19 cellular contexts compared by ENCODE assay signal in the genomic region with DNA sequence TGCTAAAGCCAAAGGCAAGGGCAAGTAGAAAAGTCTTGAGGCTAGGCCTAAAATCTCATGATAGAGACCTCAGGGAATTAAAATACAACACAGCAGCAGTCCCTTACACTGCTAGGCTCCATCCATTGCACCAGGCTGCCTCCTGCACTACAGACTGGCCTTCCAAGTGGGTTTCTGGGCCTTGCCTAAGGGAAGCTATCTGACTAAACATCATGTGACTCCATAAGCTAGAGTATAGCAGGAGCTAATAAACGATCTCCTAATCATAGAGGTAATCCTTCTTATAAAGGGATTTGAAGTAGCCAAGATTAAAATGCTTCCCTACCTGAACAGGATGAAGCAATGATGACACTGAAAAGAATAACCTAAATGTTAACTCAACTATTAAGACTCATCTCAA.
DNase-seq lines count a peak whose midpoint lies in the region; FAIRE-seq and TF ChIP-seq lines count a peak whose summit lies in the region.
"Had no signal": no experiment of that assay in that cellular context is flagged by ENCODE, and none has a peak within 500 bp of the region (broad histone marks: within the 10 kb centered on the region; RNA-seq: fewer than 3 reads in every experiment).

No MANE protein-coding gene starts in this region.

- H3K4me3 ChIP-seq in esophagus squamous epithelium (no peak overlapping the region), SK-N-SH (ENCODE audit: low read depth in 2 of 2, low read length in 1 of 2) (no peak overlapping the region)
- H3K4me3 ChIP-seq: uterus had no signal

- peaks cover 12% of the 10 kb centered on the region for H3K4me1 Mint-ChIP-seq in nephron progenitor cell
- H3K4me1 Mint-ChIP-seq: memory B cell; stimulated activated memory B cell treated with anti-CD40 and anti-IgM and Interleukin-4, amounts not matched to agents 10 μg/mL and 1 μg/mL and 100 μg/mL, for 72 hours had no signal

- intact Hi-C loops in esophagus squamous epithelium (cut with DNase I), result no loop called here

- DNase-seq in D721Med (ENCODE audit: insufficient read length, low spot score), result peak; percentile 63
- DNase-seq in RPMI7951 (ENCODE audit: low read depth), result peak; percentile 21
- no peak for DNase-seq in nephron progenitor cell
- DNase-seq in activated gamma-delta T cell treated with Interleukin-2 at 50 U/mL for 16 hours, result no peak
- DNase-seq in activated CD4-positive, CD25-positive, alpha-beta regulatory T cell treated with anti-CD3 and anti-CD28 coated beads, Interleukin-2, amount 50 U/mL, for 72 hours, result no peak
- no peak for DNase-seq in esophagus squamous epithelium (lab: John Stamatoyannopoulos, UW)
- no peak for DNase-seq in SK-N-SH
- DNase-seq: activated CD4-positive, alpha-beta T cell treated with anti-CD3 and anti-CD28 coated beads for 48 hours; activated T-cell treated with anti-CD3 and anti-CD28 coated beads, Interleukin-2, amount 50 U/mL, for 1 hour; DMS79 treated with DMSO at 0.1 percent for 48 hours; KBM-7; NCI-H1092 treated with DMSO at 0.1 percent for 48 hours; T-helper 9 cell; uterus had no signal

- H3K79me2 ChIP-seq in SK-N-SH (ENCODE audit: insufficient read depth), result 0 out of 2 replicates have a peak, but pooled peaks cover 8% of the 10 kb centered on the region

- 55 to 57% methylated on average over 1 of the region's 1 CpG for WGBS in esophagus squamous epithelium, 2 donors
- 55% methylated on average over 1 of the region's 1 CpG for WGBS in SK-N-SH (ENCODE audit: low lambda C conversion rate)

- CTCF ChIA-PET in SK-N-SH (lab: Yijun Ruan, JAX), result interaction anchor here (0.6 to 1.1 kb wide), 2 partner anchors 46 to 302 kb away, joined by 3 to 4 read pairs; no protein-coding TSS in a partner anchor

- no peaks in the 10 kb centered on the region for H3K27me3 Mint-ChIP-seq in nephron progenitor cell (ENCODE audit: low read depth, poor library complexity)
- H3K27me3 Mint-ChIP-seq: memory B cell; stimulated activated memory B cell treated with anti-CD40 and anti-IgM and Interleukin-4, amounts not matched to agents 10 μg/mL and 1 μg/mL and 100 μg/mL, for 72 hours had no signal

- H3K9me3 Mint-ChIP-seq in nephron progenitor cell, result no peaks in the 10 kb centered on the region
- H3K9me3 Mint-ChIP-seq: stimulated activated memory B cell treated with anti-CD40 and anti-IgM and Interleukin-4, amounts not matched to agents 10 μg/mL and 1 μg/mL and 100 μg/mL, for 72 hours had no signal

- no peak for TF ChIP-seq CTCF in D721Med (IDR thresholded peaks at IDR 0.05; ENCODE audit: insufficient read depth, missing control alignments)
- TF ChIP-seq CTCF in nephron progenitor cell (IDR thresholded peaks at IDR 0.05), result no peak
- no peak for TF ChIP-seq CTCF in esophagus squamous epithelium (IDR thresholded peaks at IDR 0.05)
- TF ChIP-seq CTCF in SK-N-SH (IDR thresholded peaks at IDR 0.05), result no peak

- H3K9me3 ChIP-seq in esophagus squamous epithelium, result no peaks in the 10 kb centered on the region
- no peaks in the 10 kb centered on the region for H3K9me3 ChIP-seq in SK-N-SH
- H3K9me3 ChIP-seq: BE2C, uterus had no signal

- H3K4me3 Mint-ChIP-seq in nephron progenitor cell, result no peak overlapping the region
- H3K4me3 Mint-ChIP-seq: memory B cell; stimulated activated memory B cell treated with anti-CD40 and anti-IgM and Interleukin-4, amounts not matched to agents 10 μg/mL and 1 μg/mL and 100 μg/mL, for 72 hours had no signal

- H3K27me3 ChIP-seq in esophagus squamous epithelium (no peaks in the 10 kb centered on the region), SK-N-SH (ENCODE audit: insufficient read depth) (no peaks in the 10 kb centered on the region)
- H3K27me3 ChIP-seq: BE2C, uterus had no signal

- POLR2A ChIA-PET in SK-N-SH (lab: Yijun Ruan, JAX), result no interaction called here

- no peak for TF ChIP-seq POLR2A in esophagus squamous epithelium (IDR thresholded peaks at IDR 0.05)

- H3K4me1 ChIP-seq in esophagus squamous epithelium (peaks cover 0 to 16% (median 0%) of the 10 kb centered on the region in 3 donors), SK-N-SH (ENCODE audit: control insufficient read depth in 1 of 2, insufficient read depth in 2 of 2, low read depth in 1 of 2, low read length in 1 of 2) (no peaks in the 10 kb centered on the region; a peak in 1 of 4 replicates)
- H3K4me1 ChIP-seq: BE2C, uterus had no signal

- H3K36me3 ChIP-seq in esophagus squamous epithelium (peaks cover 7 to 97% (median 18%) of the 10 kb centered on the region in 3 donors), SK-N-SH (replicated peaks in 1 of 2; ENCODE audit: control insufficient read depth in 1 of 2, insufficient read depth in 2 of 2, low read length in 1 of 2) (peaks cover 62 to 66% of the 10 kb centered on the region in 2 experiments)
- H3K36me3 ChIP-seq: uterus had no signal

- H3K27ac ChIP-seq in cingulate gyrus (ENCODE audit: low read depth, low read length) (peak overlapping the region; percentile 89), esophagus squamous epithelium (no peak overlapping the region), SK-N-SH (ENCODE audit: low read depth in 2 of 2, low read length in 1 of 2) (no peak overlapping the region)
- H3K27ac ChIP-seq: uterus had no signal

- no peaks in the 10 kb centered on the region for H3K9me2 ChIP-seq in SK-N-SH

- no peak for TF ChIP-seq EP300 in SK-N-SH (IDR thresholded peaks at IDR 0.05; ENCODE audit: borderline replicate concordance in 1 of 2, low read depth in 1 of 2, low read length in 1 of 2)

- no peak for TF ChIP-seq RAD21 in SK-N-SH (IDR thresholded peaks at IDR 0.05; ENCODE audit: low read length)

- H3K27ac Mint-ChIP-seq in nephron progenitor cell, result peak overlapping the region; percentile 34
- H3K27ac Mint-ChIP-seq: memory B cell; stimulated activated memory B cell treated with anti-CD40 and anti-IgM and Interleukin-4, amounts not matched to agents 10 μg/mL and 1 μg/mL and 100 μg/mL, for 72 hours had no signal

- H3K9ac ChIP-seq in SK-N-SH, result no peak overlapping the region

- no peaks in the 10 kb centered on the region for H3F3A ChIP-seq in SK-N-SH (replicated peaks; ENCODE audit: insufficient read depth)

- peaks cover 61% of the 10 kb centered on the region for H3K36me3 Mint-ChIP-seq in nephron progenitor cell (ENCODE audit: low read depth)

- H4K20me1 ChIP-seq in SK-N-SH (ENCODE audit: insufficient read depth), result no peaks in the 10 kb centered on the region

- no peak overlapping the region for H3K4me2 ChIP-seq in SK-N-SH

- FAIRE-seq in D721Med (lab: Jason Lieb, UNC), result peak; percentile 82
- FAIRE-seq: frontal cortex had no signal

- H2AFZ ChIP-seq in SK-N-SH (ENCODE audit: low read depth), result no peak overlapping the region

TF ChIP-seq in SK-N-SH, 30 proteins besides CTCF, POLR2A, EP300 and RAD21:
- TF ChIP-seq NRF1 (IDR thresholded peaks at IDR 0.05; ENCODE audit: low read depth, low read length) (no peak), SIN3A (IDR thresholded peaks at IDR 0.05; ENCODE audit: borderline replicate concordance, low read depth, low read length) (no peak), MXI1 (IDR thresholded peaks at IDR 0.05; ENCODE audit: low read depth, low read length) (no peak), TAF1 (IDR thresholded peaks at IDR 0.05; ENCODE audit: borderline replicate concordance, low read depth, low read length) (no peak), TCF12 (IDR thresholded peaks at IDR 0.05) (no peak), FOXJ3 (CRISPR knock-in tag; IDR thresholded peaks at IDR 0.05) (no peak), CHD2 (IDR thresholded peaks at IDR 0.05; ENCODE audit: low read length, partially characterized antibody) (no peak)
- TF ChIP-seq, protein P1, sequence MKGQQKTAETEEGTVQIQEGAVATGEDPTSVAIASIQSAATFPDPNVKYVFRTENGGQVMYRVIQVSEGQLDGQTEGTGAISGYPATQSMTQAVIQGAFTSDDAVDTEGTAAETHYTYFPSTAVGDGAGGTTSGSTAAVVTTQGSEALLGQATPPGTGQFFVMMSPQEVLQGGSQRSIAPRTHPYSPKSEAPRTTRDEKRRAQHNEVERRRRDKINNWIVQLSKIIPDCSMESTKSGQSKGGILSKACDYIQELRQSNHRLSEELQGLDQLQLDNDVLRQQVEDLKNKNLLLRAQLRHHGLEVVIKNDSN (IDR thresholded peaks at IDR 0.05; ENCODE audit: borderline replicate concordance, low read depth), result no peak
- TF ChIP-seq, protein P2, sequence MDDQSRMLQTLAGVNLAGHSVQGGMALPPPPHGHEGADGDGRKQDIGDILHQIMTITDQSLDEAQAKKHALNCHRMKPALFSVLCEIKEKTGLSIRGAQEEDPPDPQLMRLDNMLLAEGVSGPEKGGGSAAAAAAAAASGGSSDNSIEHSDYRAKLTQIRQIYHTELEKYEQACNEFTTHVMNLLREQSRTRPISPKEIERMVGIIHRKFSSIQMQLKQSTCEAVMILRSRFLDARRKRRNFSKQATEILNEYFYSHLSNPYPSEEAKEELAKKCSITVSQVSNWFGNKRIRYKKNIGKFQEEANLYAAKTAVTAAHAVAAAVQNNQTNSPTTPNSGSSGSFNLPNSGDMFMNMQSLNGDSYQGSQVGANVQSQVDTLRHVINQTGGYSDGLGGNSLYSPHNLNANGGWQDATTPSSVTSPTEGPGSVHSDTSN (IDR thresholded peaks at IDR 0.05), result no peak
TF ChIP-seq in SK-N-SH: peak in this region for 0.

Comparison
In these comparisons a context has a peak if more than half of its experiments do, and no peak if none do; other contexts are left out.
1. DNase-seq: peak in D721Med (single experiment) and RPMI7951 (single experiment); none in nephron progenitor cell (single experiment), activated gamma-delta T cell treated with Interleukin-2 at 50 U/mL for 16 hours (single experiment), activated CD4-positive, CD25-positive, alpha-beta regulatory T cell treated with anti-CD3 and anti-CD28 coated beads, Interleukin-2, amount 50 U/mL, for 72 hours (single experiment), esophagus squamous epithelium (single experiment) and SK-N-SH (single experiment).